ENCODE assay signal across 9 cellular contexts in the genomic region with DNA sequence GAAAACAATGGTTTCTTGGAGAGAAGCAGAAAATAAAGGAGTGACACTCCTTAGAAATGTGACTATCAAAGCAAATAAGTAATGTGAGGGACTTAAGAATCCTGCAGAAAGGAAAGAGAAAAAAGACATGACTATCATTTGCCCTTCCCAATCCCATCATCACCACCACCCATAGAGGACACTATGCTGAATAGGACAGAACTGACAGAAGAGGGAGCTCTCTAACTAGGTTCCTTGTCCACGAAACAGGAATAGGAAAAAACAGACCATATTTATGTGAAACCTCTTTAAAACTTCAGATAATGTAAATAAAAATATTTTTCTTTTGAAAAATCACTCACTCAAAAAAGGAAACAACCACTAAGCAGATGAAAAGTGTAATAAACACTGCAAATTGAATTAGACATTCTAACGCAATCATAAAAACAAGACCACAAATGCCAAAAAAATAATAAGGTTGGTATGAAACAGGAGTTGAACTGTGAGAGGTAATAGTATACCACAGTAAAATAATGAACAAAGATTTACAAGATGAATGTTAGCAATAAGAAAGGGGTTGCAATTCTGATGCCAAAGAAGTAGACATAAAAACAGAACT. TPM values are rescaled to one million over a fixed set of nuclear protein-coding genes. Genes with fewer than 3 reads are reported as not detected.
DNase-seq lines count a peak whose midpoint lies in the region; ATAC-seq, FAIRE-seq and TF ChIP-seq lines count a peak whose summit lies in the region.
"Had no signal": no experiment of that assay in that cellular context is flagged by ENCODE, and none has a peak within 500 bp of the region (broad histone marks: within the 10 kb centered on the region; RNA-seq: fewer than 3 reads in every experiment).

No MANE protein-coding gene starts in this region.

- no peak for ATAC-seq in GM19328 (IDR thresholded peaks at IDR 0.05; ENCODE audit: unreplicated experiment)
- ATAC-seq in GM21447 (IDR thresholded peaks at IDR 0.05; ENCODE audit: unreplicated experiment): no peak

- TF ChIP-seq CTCF in BJ (IDR thresholded peaks at IDR 0.05; ENCODE audit: insufficient read depth, low read depth, low read length) (peak; percentile 81), cardiac fibroblast (IDR thresholded peaks at IDR 0.05; ENCODE audit: low read depth, low read length) (peak; percentile 82)

- POLR2A ChIA-PET in BJ (lab: Charles Lee): no interaction called here

- no peaks in the 10 kb centered on the region; the same call in 1 of the 2 replicates for H3K27me3 ChIP-seq in BJ (ENCODE audit: control insufficient read depth, insufficient read depth, low read length)
- no peaks in the 10 kb centered on the region for H3K27me3 ChIP-seq in H7 (ENCODE audit: control insufficient read depth, insufficient read depth, low read length)
- H3K27me3 ChIP-seq: neutrophil had no signal

- no peak for FAIRE-seq in urothelium cell line (lab: Jason Lieb, UNC)

- H3K36me3 ChIP-seq in BJ (ENCODE audit: control insufficient read depth, insufficient read depth, low read length) (no peaks in the 10 kb centered on the region), H7 (replicated peaks; ENCODE audit: control insufficient read depth, insufficient read depth, low read length) (no peaks in the 10 kb centered on the region)
- H3K36me3 ChIP-seq: neutrophil had no signal

- no peak for DNase-seq in BJ (ENCODE audit: low read depth)
- DNase-seq in H7: peak; percentile 48
- DNase-seq in NCI-H82 treated with DMSO at 0.1 percent for 48 hours (lab: John Stamatoyannopoulos, UW; ENCODE audit: unreplicated experiment): peak; percentile 44
- peak; percentile 75 to 79 for DNase-seq in cardiac fibroblast (ENCODE audit: low read depth in 2 of 2)
- peak; percentile 75 for DNase-seq in left kidney (ENCODE audit: low read depth, low spot score)
- DNase-seq in urothelium cell line (ENCODE audit: low spot score): peak; percentile 67

- no peak overlapping the region for H3K4me3 ChIP-seq in BJ (ENCODE audit: low read depth, low read length)
- no peak overlapping the region for H3K4me3 ChIP-seq in H7 (ENCODE audit: insufficient read depth, low read depth, low read length)
- no peak overlapping the region for H3K4me3 ChIP-seq in cardiac fibroblast (replicated peaks in 1 of 2; ENCODE audit: low read depth in 2 of 2, low read length in 2 of 2)

- CTCF ChIA-PET in BJ (lab: Yijun Ruan, JAX): interaction anchor here (0.9 to 2.6 kb wide), 6 partner anchors 10 to 868 kb away, joined by 3 to 15 read pairs (median 4); no protein-coding TSS in a partner anchor

RNA-seq across cellular contexts. Expression of a gene that starts 24.1 kb away (rescaled TPM):
- polyA plus RNA-seq in BJ (2011; rRNA removed): 0.13 and 0.74 TPM in 2 replicates
- polyA minus RNA-seq in BJ (2011; rRNA and poly(A)+ RNA removed): 0.24 and 0.26 TPM in 2 replicates
- total RNA-seq in H7 (2014; rRNA removed; shearing (Covaris generic)): 0.04 and 0.48 TPM in 2 replicates

RNA-seq across cellular contexts. Expression of a gene that starts 58.1 kb away (rescaled TPM):
- polyA plus RNA-seq in BJ (2011; rRNA removed): not detected in 2 replicates
- polyA minus RNA-seq in BJ (2011; rRNA and poly(A)+ RNA removed): not detected in 2 replicates
- not detected in 2 replicates for total RNA-seq in H7 (2014; rRNA removed; shearing (Covaris generic))
